In genomic region chr22:49023879-49024774, GRCh38 we compare ENCODE assay signal across 19 cellular contexts.
"Had no signal": no experiment of that assay in that cellular context is flagged by ENCODE, and none has a peak within 500 bp of the region (broad histone marks: within the 10 kb centered on the region; RNA-seq: fewer than 3 reads in every experiment).

No MANE protein-coding gene starts in this region.

- H3K27ac ChIP-seq: heart left ventricle, parathyroid adenoma, upper lobe of left lung had no signal

- H3K36me3 ChIP-seq: heart left ventricle, upper lobe of left lung had no signal

- H3K4me3 ChIP-seq: heart left ventricle, smooth muscle cell, upper lobe of left lung had no signal

- ATAC-seq: activated T-cell treated with anti-CD3 and anti-CD28 coated beads, Interleukin-2, amount 50 U/mL, for 4 hours; heart left ventricle; naive thymus-derived CD8-positive, alpha-beta T cell; sciatic nerve; stimulated activated naive B cell treated with anti-CD40 and anti-IgM and Interleukin-4, amounts not matched to agents 10 μg/mL and 1 μg/mL and 100 μg/mL, for 72 hours had no signal

- H3K27me3 ChIP-seq: upper lobe of left lung had no signal

- H3K4me1 ChIP-seq: heart left ventricle, parathyroid adenoma had no signal

- H3K9me3 ChIP-seq: heart left ventricle, upper lobe of left lung had no signal

- DNase-seq: activated CD4-positive, alpha-beta T cell treated with anti-CD3 and anti-CD28 coated beads for 4 hours; activated CD4-positive, alpha-beta T cell treated with anti-CD3 and anti-CD28 coated beads, Interleukin-2, amount 50 U/mL, for 48 hours; activated CD4-positive, CD25-positive, alpha-beta regulatory T cell; activated CD8-positive, alpha-beta memory T cell treated with anti-CD3 and anti-CD28 coated beads, Interleukin-2, amount 50 U/mL, for 48 hours; activated naive CD4-positive, alpha-beta T cell treated with anti-CD3 and anti-CD28 coated beads, Interleukin-2, amount 10 ng/mL, durations not matched to agents 7 days and 5 days; activated T-cell treated with anti-CD3 and anti-CD28 coated beads, Interleukin-2, amount 50 U/mL, for 4 hours; amygdala; effector CD4-positive, alpha-beta T cell; mammary epithelial cell; stimulated activated CD4-positive, alpha-beta T cell treated with anti-CD3 and anti-CD28 coated beads, Interleukin-2, amount 100 ng/mL, for 48 hours; stimulated activated CD8-positive, alpha-beta memory T cell treated with anti-CD3 and anti-CD28 coated beads, Interleukin-4, amount 100 ng/mL, for 48 hours; stimulated activated naive B cell treated with anti-CD40 and anti-IgM and Interleukin-4, amounts not matched to agents 10 μg/mL and 1 μg/mL and 100 μg/mL, for 72 hours; T1000 had no signal
